In genomic region chr14:73167727-73168126, GRCh38 we compare ENCODE assay signal across 23 cellular contexts.
"Had no signal": no experiment of that assay in that cellular context is flagged by ENCODE, and none has a peak within 500 bp of the region (broad histone marks: within the 10 kb centered on the region; RNA-seq: fewer than 3 reads in every experiment).

No MANE protein-coding gene starts in this region.

- H3K9me3 Mint-ChIP-seq: naive thymus-derived CD4-positive, alpha-beta T cell; T-helper 1 cell treated with Interleukin-12 subunit alpha and Interleukin-12 subunit beta and Interleukin-4 antibody, amounts not matched to agents 30 μg/mL and 1 μg/mL, for 36 hours had no signal

- H3K9ac ChIP-seq: parathyroid adenoma had no signal

- H3K27me3 Mint-ChIP-seq: naive thymus-derived CD4-positive, alpha-beta T cell had no signal

- H3K27ac ChIP-seq: gastrocnemius medialis, parathyroid adenoma, psoas muscle, upper lobe of left lung, vagina, WERI-Rb-1 had no signal

- H3K4me3 Mint-ChIP-seq: naive thymus-derived CD4-positive, alpha-beta T cell; T-helper 1 cell treated with Interleukin-12 subunit alpha and Interleukin-12 subunit beta and Interleukin-4 antibody, amounts not matched to agents 30 μg/mL and 1 μg/mL, for 36 hours had no signal

- DNase-seq: activated CD4-positive, alpha-beta T cell treated with anti-CD3 and anti-CD28 coated beads for 48 hours; activated CD4-positive, alpha-beta T cell treated with anti-CD3 and anti-CD28 coated beads, Interleukin-2, amount 50 U/mL, for 48 hours; activated CD8-positive, alpha-beta memory T cell treated with anti-CD3 and anti-CD28 coated beads for 24 hours; activated gamma-delta T cell treated with Interleukin-2 at 50 U/mL for 16 hours; activated naive CD4-positive, alpha-beta T cell treated with anti-CD3 and anti-CD28 coated beads, Interleukin-2, amount 50 U/mL, for 16 hours; amniotic stem cell; central memory CD4-positive, alpha-beta T cell; effector memory CD4-positive, alpha-beta T cell; erythroblast; gastrocnemius medialis; glutamatergic neuron; left ventricle myocardium superior; naive thymus-derived CD4-positive, alpha-beta T cell; psoas muscle; stimulated activated CD4-positive, alpha-beta T cell treated with anti-CD3 and anti-CD28 coated beads, Interleukin-15, amount 100 ng/mL, for 24 hours; stimulated activated naive CD4-positive, alpha-beta T cell; T1000; upper lobe of left lung; WERI-Rb-1 had no signal

- H3K9me3 ChIP-seq: gastrocnemius medialis, psoas muscle, upper lobe of left lung, vagina had no signal

- H3K27ac Mint-ChIP-seq: T-helper 1 cell treated with Interleukin-12 subunit alpha and Interleukin-12 subunit beta and Interleukin-4 antibody, amounts not matched to agents 30 μg/mL and 1 μg/mL, for 36 hours had no signal

- H3K4me3 ChIP-seq: gastrocnemius medialis, psoas muscle, upper lobe of left lung, vagina had no signal

- ATAC-seq: activated CD4-positive, CD25-positive, alpha-beta regulatory T cell treated with anti-CD3 and anti-CD28 coated beads, Interleukin-2, amount 50 U/mL, for 24 hours; naive thymus-derived CD4-positive, alpha-beta T cell had no signal

- H2AFZ ChIP-seq: parathyroid adenoma had no signal

- H3K27me3 ChIP-seq: gastrocnemius medialis, upper lobe of left lung, vagina had no signal

- H3K4me1 ChIP-seq: parathyroid adenoma, psoas muscle, upper lobe of left lung, vagina had no signal
